Comparison of ENCODE assay signal across 8 cellular contexts in genomic region chr11:121589946-121590537, GRCh38.
DNase-seq lines count a peak whose midpoint lies in the region; ATAC-seq and TF ChIP-seq lines count a peak whose summit lies in the region.

No MANE protein-coding gene starts in this region.

- H3K36me3 Mint-ChIP-seq in CD4-positive, alpha-beta memory T cell = peaks cover 90 to 95% of the 10 kb centered on the region in 2 donors
- H3K36me3 Mint-ChIP-seq in activated T-helper 1 cell treated with anti-CD3 and anti-CD28 coated beads, Interleukin-12 subunit alpha, Interleukin-12 subunit beta, Interleukin-2, Interleukin-4 antibody, amounts not matched to agents 30 ng/mL and 10 ng/mL and 1 ng/mL, durations not matched to agents 14 hours and 24 hours and 36 hours (ENCODE audit: low read depth) = peaks cover 38% of the 10 kb centered on the region
- H3K36me3 Mint-ChIP-seq in nephron progenitor cell (ENCODE audit: low read depth) = peaks cover 70% of the 10 kb centered on the region

- no peaks in the 10 kb centered on the region for H3K27me3 Mint-ChIP-seq in CD4-positive, alpha-beta memory T cell
- no peaks in the 10 kb centered on the region for H3K27me3 Mint-ChIP-seq in activated T-helper 1 cell treated with anti-CD3 and anti-CD28 coated beads, Interleukin-12 subunit alpha, Interleukin-12 subunit beta, Interleukin-2, Interleukin-4 antibody, amounts not matched to agents 30 ng/mL and 10 ng/mL and 1 ng/mL, durations not matched to agents 14 hours and 24 hours and 36 hours (ENCODE audit: insufficient read depth)
- no peaks in the 10 kb centered on the region for H3K27me3 Mint-ChIP-seq in nephron progenitor cell (ENCODE audit: low read depth, poor library complexity)

- no peak overlapping the region for H3K9ac ChIP-seq in smooth muscle cell (ENCODE audit: low read depth)

- DNase-seq in CD4-positive, alpha-beta memory T cell = no peak
- DNase-seq in activated T-helper 1 cell treated with anti-CD3 and anti-CD28 coated beads, Interleukin-12 subunit alpha, Interleukin-12 subunit beta, Interleukin-2, Interleukin-4 antibody, amounts not matched to agents 30 ng/mL and 10 ng/mL and 1 ng/mL, durations not matched to agents 14 hours and 24 hours and 36 hours (ENCODE audit: low spot score) = no peak
- DNase-seq in activated effector memory CD4-positive, alpha-beta T cell treated with anti-CD3 and anti-CD28 coated beads, Interleukin-2, amount 50 U/mL, for 16 hours = no peak
- DNase-seq in smooth muscle cell (lab: John Stamatoyannopoulos, UW; ENCODE audit: unreplicated experiment) (no peak), nephron progenitor cell (no peak)
- DNase-seq in effector CD4-positive, alpha-beta T cell = no peak

- no peak overlapping the region for H3K4me3 ChIP-seq in CD4-positive, alpha-beta memory T cell (ENCODE audit: low read length in 2 of 2)
- H3K4me3 ChIP-seq in smooth muscle cell = no peak overlapping the region

- H3K79me2 ChIP-seq in smooth muscle cell (ENCODE audit: low read depth) = no peaks in the 10 kb centered on the region

- H3K36me3 ChIP-seq in CD4-positive, alpha-beta memory T cell (ENCODE audit: insufficient read depth, low read length) = peaks cover 94% of the 10 kb centered on the region
- no peaks in the 10 kb centered on the region for H3K36me3 ChIP-seq in smooth muscle cell (ENCODE audit: low read depth)

- no peaks in the 10 kb centered on the region for H3K4me1 ChIP-seq in CD4-positive, alpha-beta memory T cell (ENCODE audit: insufficient read depth, low read length)
- peaks cover 3% of the 10 kb centered on the region for H3K4me1 ChIP-seq in smooth muscle cell (ENCODE audit: low read depth)

- CTCF ChIA-PET in CD4-positive, alpha-beta memory T cell (lab: Charles Lee; ENCODE audit: partially characterized antibody) = interaction anchor here (1.0 to 3.7 kb wide), 11 partner anchors 13 to 342 kb away, joined by 3 to 25 read pairs (median 7); no protein-coding TSS in a partner anchor

- no peak overlapping the region for H3K4me2 ChIP-seq in smooth muscle cell

- no peak overlapping the region for H3K27ac ChIP-seq in CD4-positive, alpha-beta memory T cell (ENCODE audit: low read depth, low read length)
- H3K27ac ChIP-seq in smooth muscle cell (ENCODE audit: low read depth) = no peak overlapping the region

- H3K27ac Mint-ChIP-seq in CD4-positive, alpha-beta memory T cell = peak overlapping the region; percentile 20 to 88 (median 60)
- peak overlapping the region; percentile 64 for H3K27ac Mint-ChIP-seq in activated T-helper 1 cell treated with anti-CD3 and anti-CD28 coated beads, Interleukin-12 subunit alpha, Interleukin-12 subunit beta, Interleukin-2, Interleukin-4 antibody, amounts not matched to agents 30 ng/mL and 10 ng/mL and 1 ng/mL, durations not matched to agents 14 hours and 24 hours and 36 hours
- H3K27ac Mint-ChIP-seq in nephron progenitor cell = no peak overlapping the region

- peak; percentile 79 for ATAC-seq in GM19351 (IDR thresholded peaks at IDR 0.05; ENCODE audit: unreplicated experiment)
- ATAC-seq in HG03159 (IDR thresholded peaks at IDR 0.05; ENCODE audit: unreplicated experiment) = peak; percentile 69

- 92% methylated on average over 5 of the region's 5 CpGs for WGBS in smooth muscle cell (ENCODE audit: low lambda C conversion rate)

- no peaks in the 10 kb centered on the region for H4K20me1 ChIP-seq in smooth muscle cell (ENCODE audit: low read depth)

- peaks cover 4% of the 10 kb centered on the region for H3F3A ChIP-seq in smooth muscle cell (ENCODE audit: low read depth)

- TF ChIP-seq CTCF in smooth muscle cell (IDR thresholded peaks at IDR 0.05; ENCODE audit: borderline replicate concordance, insufficient read depth, poor library complexity, severe bottlenecking) = no peak
- TF ChIP-seq CTCF in nephron progenitor cell (IDR thresholded peaks at IDR 0.05) = no peak

- H3K4me1 Mint-ChIP-seq in CD4-positive, alpha-beta memory T cell = peaks cover 3 to 10% (median 6%) of the 10 kb centered on the region in 4 donors
- peaks cover 23% of the 10 kb centered on the region for H3K4me1 Mint-ChIP-seq in activated T-helper 1 cell treated with anti-CD3 and anti-CD28 coated beads, Interleukin-12 subunit alpha, Interleukin-12 subunit beta, Interleukin-2, Interleukin-4 antibody, amounts not matched to agents 30 ng/mL and 10 ng/mL and 1 ng/mL, durations not matched to agents 14 hours and 24 hours and 36 hours (ENCODE audit: low read depth)
- no peaks in the 10 kb centered on the region for H3K4me1 Mint-ChIP-seq in nephron progenitor cell

- POLR2A ChIA-PET in CD4-positive, alpha-beta memory T cell (lab: Charles Lee; ENCODE audit: partially characterized antibody) = interaction anchor here (0.6 to 1.6 kb wide), 2 partner anchors 140 to 308 kb away, joined by 3 to 7 read pairs; no protein-coding TSS in a partner anchor

- peaks cover 0 to 2% (median 0%) of the 10 kb centered on the region in 8 donors for H3K9me3 Mint-ChIP-seq in CD4-positive, alpha-beta memory T cell
- no peaks in the 10 kb centered on the region for H3K9me3 Mint-ChIP-seq in activated T-helper 1 cell treated with anti-CD3 and anti-CD28 coated beads, Interleukin-12 subunit alpha, Interleukin-12 subunit beta, Interleukin-2, Interleukin-4 antibody, amounts not matched to agents 30 ng/mL and 10 ng/mL and 1 ng/mL, durations not matched to agents 14 hours and 24 hours and 36 hours
- peaks cover 5% of the 10 kb centered on the region for H3K9me3 Mint-ChIP-seq in nephron progenitor cell

- no peaks in the 10 kb centered on the region for H3K9me3 ChIP-seq in CD4-positive, alpha-beta memory T cell (ENCODE audit: control insufficient read depth in 1 of 2, low read length in 2 of 2)
- H3K9me3 ChIP-seq in smooth muscle cell (replicated peaks; ENCODE audit: low read depth) = no peaks in the 10 kb centered on the region

- intact Hi-C loops in CD4-positive, alpha-beta memory T cell (cut with micrococcal nuclease) = loop anchor here (2.0 to 5.0 kb wide), 2 partner anchors 15 to 173 kb away; no protein-coding TSS in a partner anchor
- intact Hi-C loops in activated T-helper 1 cell treated with anti-CD3 and anti-CD28 coated beads, Interleukin-12 subunit alpha, Interleukin-12 subunit beta, Interleukin-2, Interleukin-4 antibody, amounts not matched to agents 30 ng/mL and 10 ng/mL and 1 ng/mL, durations not matched to agents 14 hours and 24 hours and 36 hours (cut with micrococcal nuclease) = loop anchor here (1.0 to 2.0 kb wide), 2 partner anchors 158 to 395 kb away; no protein-coding TSS in a partner anchor

- H2AFZ ChIP-seq in smooth muscle cell (ENCODE audit: low read depth) = no peak overlapping the region

- H3K27me3 ChIP-seq in CD4-positive, alpha-beta memory T cell (ENCODE audit: insufficient read depth, low read length) = no peaks in the 10 kb centered on the region
- H3K27me3 ChIP-seq in smooth muscle cell (ENCODE audit: low read depth) = no peaks in the 10 kb centered on the region

- H3K4me3 Mint-ChIP-seq in CD4-positive, alpha-beta memory T cell = no peak overlapping the region
- peak overlapping the region; percentile 6 for H3K4me3 Mint-ChIP-seq in activated T-helper 1 cell treated with anti-CD3 and anti-CD28 coated beads, Interleukin-12 subunit alpha, Interleukin-12 subunit beta, Interleukin-2, Interleukin-4 antibody, amounts not matched to agents 30 ng/mL and 10 ng/mL and 1 ng/mL, durations not matched to agents 14 hours and 24 hours and 36 hours
- H3K4me3 Mint-ChIP-seq in nephron progenitor cell = no peak overlapping the region
